1 cellular context compared by ENCODE assay signal in genomic region chr9:4792572-4793411, GRCh38.
A peak's percentile ranks its signal among the peaks of the same experiment; 100 is the strongest.
TF ChIP-seq lines count a peak whose summit lies in the region.

TSS of gene RCL1 (plus strand) at chr9:4792944. CDS start at chr9:4793092, 148 bp downstream.

TF ChIP-seq in HepG2, 621 proteins besides CTCF, POLR2A, EP300 and RAD21 (continued from another document and continues in another):
- TF ChIP-seq TFDP2 (CRISPR knock-in tag; IDR thresholded peaks at IDR 0.05) (peak; percentile 90), ZNF670 (CRISPR knock-in tag; IDR thresholded peaks at IDR 0.05; ENCODE audit: borderline replicate concordance) (0 out of 2 replicates have a peak, but pooled peaks have one; percentile 47), ZNF569 (CRISPR knock-in tag; IDR thresholded peaks at IDR 0.05; ENCODE audit: borderline replicate concordance) (no peak; the same call in 1 of the 2 replicates), ONECUT2 (CRISPR knock-in tag; IDR thresholded peaks at IDR 0.05) (no peak), RNF219 (CRISPR knock-in tag; IDR thresholded peaks at IDR 0.05) (no peak), ZBTB42 (CRISPR knock-in tag; IDR thresholded peaks at IDR 0.05) (0 out of 2 replicates have a peak, but pooled peaks have one; percentile 39), FOXK1 (CRISPR knock-in tag; IDR thresholded peaks at IDR 0.05; ENCODE audit: borderline replicate concordance, low read depth) (peak; percentile 25; the same call in 1 of the 2 replicates), TEAD2 (CRISPR knock-in tag; IDR thresholded peaks at IDR 0.05) (no peak), ZNF747 (CRISPR knock-in tag; IDR thresholded peaks at IDR 0.05; ENCODE audit: borderline replicate concordance) (peak; percentile 44; the same call in 1 of the 2 replicates), ZNF280D (CRISPR knock-in tag; IDR thresholded peaks at IDR 0.05) (no peak), ZNF839 (CRISPR knock-in tag; IDR thresholded peaks at IDR 0.05; ENCODE audit: borderline replicate concordance) (no peak), THYN1 (CRISPR knock-in tag; IDR thresholded peaks at IDR 0.05; ENCODE audit: borderline replicate concordance, low read depth) (no peak), ZNF549 (CRISPR knock-in tag; IDR thresholded peaks at IDR 0.05) (no peak), MED13 (CRISPR knock-in tag; IDR thresholded peaks at IDR 0.05) (no peak), ZNF720 (CRISPR knock-in tag; IDR thresholded peaks at IDR 0.05) (no peak), NKX3-1 (CRISPR knock-in tag; IDR thresholded peaks at IDR 0.05) (0 out of 2 replicates have a peak, but pooled peaks have one; percentile 33), ZBTB3 (CRISPR knock-in tag; IDR thresholded peaks at IDR 0.05; ENCODE audit: borderline replicate concordance, low read depth) (no peak), BCLAF1 (IDR thresholded peaks at IDR 0.05) (no peak), SSRP1 (CRISPR knock-in tag; IDR thresholded peaks at IDR 0.05) (no peak), KLF12 (CRISPR knock-in tag; IDR thresholded peaks at IDR 0.05; ENCODE audit: borderline replicate concordance) (peak; percentile 99), ZNF883 (CRISPR knock-in tag; IDR thresholded peaks at IDR 0.05; ENCODE audit: not compliant biosample characterization) (peak; percentile 68), ELF4 (CRISPR knock-in tag; IDR thresholded peaks at IDR 0.05; ENCODE audit: borderline replicate concordance) (peak; percentile 43; the same call in 1 of the 2 replicates), TGIF2 (CRISPR knock-in tag; IDR thresholded peaks at IDR 0.05) (peak; percentile 10; the same call in 1 of the 2 replicates), ZNF546 (CRISPR knock-in tag; conservative IDR thresholded peaks at IDR 0.05) (peak; percentile 47), ZNF230 (CRISPR knock-in tag; IDR thresholded peaks at IDR 0.05) (no peak), KLF6 (CRISPR knock-in tag; IDR thresholded peaks at IDR 0.05) (peak; percentile 49), JARID2 (CRISPR knock-in tag; IDR thresholded peaks at IDR 0.05; ENCODE audit: insufficient replicate concordance) (no peak), NFE2L2 (IDR thresholded peaks at IDR 0.05; ENCODE audit: low read length) (no peak), ZSCAN31 (CRISPR knock-in tag; IDR thresholded peaks at IDR 0.05; ENCODE audit: low read depth) (no peak), KDM1A (CRISPR knock-in tag; IDR thresholded peaks at IDR 0.05) (no peak), GLI4 (CRISPR knock-in tag; IDR thresholded peaks at IDR 0.05; ENCODE audit: borderline replicate concordance) (peak; percentile 44; the same call in 1 of the 2 replicates), ZNF556 (CRISPR knock-in tag; IDR thresholded peaks at IDR 0.05; ENCODE audit: borderline replicate concordance) (peak; percentile 39; the same call in 1 of the 2 replicates), SRY (CRISPR knock-in tag; IDR thresholded peaks at IDR 0.05) (peak; percentile 18; the same call in 1 of the 2 replicates), TEF (CRISPR knock-in tag; IDR thresholded peaks at IDR 0.05) (no peak), IRF9 (CRISPR knock-in tag; IDR thresholded peaks at IDR 0.05; ENCODE audit: borderline replicate concordance) (no peak), YEATS4 (CRISPR knock-in tag; IDR thresholded peaks at IDR 0.05; ENCODE audit: borderline replicate concordance) (peak; percentile 91; the same call in 1 of the 2 replicates), HNRNPL (IDR thresholded peaks at IDR 0.05; ENCODE audit: low read depth, low read length) (0 out of 2 replicates have a peak, but pooled peaks have one; percentile 23), SNAPC4 (CRISPR knock-in tag; IDR thresholded peaks at IDR 0.05) (no peak), ZBTB7A (CRISPR knock-in tag; IDR thresholded peaks at IDR 0.05) (no peak), ZNF18 (CRISPR knock-in tag; IDR thresholded peaks at IDR 0.05; ENCODE audit: insufficient replicate concordance) (no peak), HINFP (CRISPR knock-in tag; IDR thresholded peaks at IDR 0.05; ENCODE audit: low read depth) (no peak; the same call in 1 of the 2 replicates), SOX5 (CRISPR knock-in tag; IDR thresholded peaks at IDR 0.05; ENCODE audit: borderline replicate concordance) (no peak)
